ENCODE assay signal across 20 cellular contexts in the genomic region with DNA sequence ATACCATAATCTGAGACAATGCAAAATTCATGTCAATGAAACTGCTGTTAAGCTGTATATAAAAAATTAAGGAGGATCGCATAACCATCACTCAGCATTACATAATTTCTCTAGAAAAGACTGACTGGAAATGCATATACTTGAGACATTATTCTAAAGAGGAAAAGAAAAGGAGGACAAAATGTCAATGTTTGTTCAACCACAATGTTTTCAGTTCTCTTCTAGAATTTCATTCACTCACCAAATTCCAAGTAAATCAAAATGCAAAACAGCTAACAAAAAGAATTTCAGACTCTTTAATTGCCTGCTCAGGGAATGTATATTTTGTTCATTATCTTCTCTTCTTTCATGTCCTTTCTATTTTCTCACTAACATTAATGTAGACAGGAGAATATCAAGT.
DNase-seq lines count a peak whose midpoint lies in the region; ATAC-seq, FAIRE-seq and TF ChIP-seq lines count a peak whose summit lies in the region.
"Had no signal": no experiment of that assay in that cellular context is flagged by ENCODE, and none has a peak within 500 bp of the region (broad histone marks: within the 10 kb centered on the region; RNA-seq: fewer than 3 reads in every experiment).

No MANE protein-coding gene starts in this region.

- no peak overlapping the region for H2BK120ac ChIP-seq in IMR-90 (ENCODE audit: low read depth, low read length)

- no peak overlapping the region for H3K23ac ChIP-seq in IMR-90 (ENCODE audit: low read depth, low read length)

- H4K8ac ChIP-seq in IMR-90 (ENCODE audit: low read depth in 2 of 2, low read length in 2 of 2) = no peak overlapping the region

- H3K4me3 ChIP-seq in IMR-90 (ENCODE audit: insufficient read depth, low read depth, low read length) (no peak overlapping the region), breast epithelium (no peak overlapping the region)

- no peaks in the 10 kb centered on the region for H3K36me3 Mint-ChIP-seq in chondrocyte (ENCODE audit: low read depth)
- H3K36me3 Mint-ChIP-seq in osteocyte (ENCODE audit: unreplicated experiment) = no peaks in the 10 kb centered on the region
- H3K36me3 Mint-ChIP-seq: CD8-positive, alpha-beta T cell; IgD-negative memory B cell had no signal

- peaks cover 25 to 47% of the 10 kb centered on the region in 2 experiments for H3K79me1 ChIP-seq in IMR-90 (ENCODE audit: low read depth in 1 of 2, low read length in 2 of 2)

- no peak for ATAC-seq in IMR-90 (ENCODE audit: low read depth)
- no peak for ATAC-seq in GM21737 (IDR thresholded peaks at IDR 0.05; ENCODE audit: unreplicated experiment)
- ATAC-seq: CD8-positive, alpha-beta T cell; HCT116 had no signal

- peak overlapping the region; percentile 66 for H3K27ac Mint-ChIP-seq in chondrocyte (ENCODE audit: unreplicated experiment)
- H3K27ac Mint-ChIP-seq in osteocyte (ENCODE audit: unreplicated experiment) = peak overlapping the region; percentile 75
- H3K27ac Mint-ChIP-seq: CD8-positive, alpha-beta T cell; IgD-negative memory B cell had no signal

- H3K4me1 Mint-ChIP-seq in chondrocyte (ENCODE audit: low read depth) = peaks cover 25% of the 10 kb centered on the region
- peaks cover 28% of the 10 kb centered on the region for H3K4me1 Mint-ChIP-seq in osteocyte (ENCODE audit: unreplicated experiment)
- H3K4me1 Mint-ChIP-seq: IgD-negative memory B cell had no signal

- no peaks in the 10 kb centered on the region for H3K27me3 ChIP-seq in IMR-90 (ENCODE audit: control insufficient read depth, insufficient read depth, low read length)
- H3K27me3 ChIP-seq in breast epithelium = no peaks in the 10 kb centered on the region

- no peak overlapping the region for H2BK20ac ChIP-seq in IMR-90 (ENCODE audit: low read depth, low read length)

- no peak overlapping the region for H4K5ac ChIP-seq in IMR-90 (ENCODE audit: low read depth, low read length)

- H3K27ac ChIP-seq in IMR-90 (ENCODE audit: insufficient read depth, low read length) (no peak overlapping the region), breast epithelium (no peak overlapping the region)
- H3K27ac ChIP-seq: C4-2B had no signal

- WGBS in IMR-90 (ENCODE audit: extremely low coverage in 2 of 2, insufficient read length in 1 of 2), 2 experiments = no CpG with 5 or more reads among the region's 1 CpG

- dilution Hi-C loops in IMR-90 (cut with HindIII; ENCODE audit: low sequenced_read_pairs, unreplicated experiment) = no loop called here

- TF ChIP-seq POLR2A in IMR-90 (IDR thresholded peaks at IDR 0.05; ENCODE audit: low read depth, low read length) (no peak), breast epithelium (IDR thresholded peaks at IDR 0.05) (no peak)

- intact Hi-C loops in IMR-90 (cut with micrococcal nuclease) = no loop called here
- intact Hi-C loops in breast epithelium (cut with DNase I; ENCODE audit: low total_unique reads) = no loop called here

- no peak overlapping the region for H2AFZ ChIP-seq in IMR-90 (replicated peaks; ENCODE audit: low read length, poor library complexity)

- H3K27me3 Mint-ChIP-seq in chondrocyte (ENCODE audit: low read depth) = no peaks in the 10 kb centered on the region
- H3K27me3 Mint-ChIP-seq in osteocyte (ENCODE audit: unreplicated experiment) = no peaks in the 10 kb centered on the region

- peak overlapping the region; percentile 10 for H2BK5ac ChIP-seq in IMR-90 (ENCODE audit: low read depth, low read length, poor library complexity, severe bottlenecking)

- TF ChIP-seq CTCF in IMR-90 (conservative IDR thresholded peaks at IDR 0.05; ENCODE audit: low read depth, low read length) (no peak), chondrocyte (IDR thresholded peaks at IDR 0.05) (no peak), osteocyte (IDR thresholded peaks at IDR 0.05) (no peak), breast epithelium (IDR thresholded peaks at IDR 0.05) (no peak)

- 0 out of 2 replicates have a peak, but pooled peaks cover 2% of the 10 kb centered on the region for H3K9me1 ChIP-seq in IMR-90 (ENCODE audit: insufficient read depth, low read length)

- H3K14ac ChIP-seq in IMR-90 (replicated peaks; ENCODE audit: low read depth, low read length) = no peak overlapping the region

- H2AK9ac ChIP-seq in IMR-90 (replicated peaks; ENCODE audit: low read depth, low read length, poor library complexity) = no peak overlapping the region

- 0 out of 2 replicates have a peak overlapping the region, but pooled peaks have one; percentile 33 for H3K4me2 ChIP-seq in IMR-90 (ENCODE audit: low read depth, low read length)

- H3K9me3 Mint-ChIP-seq in chondrocyte (ENCODE audit: low read depth) (no peaks in the 10 kb centered on the region), osteocyte (ENCODE audit: unreplicated experiment) (no peaks in the 10 kb centered on the region)
- H3K9me3 Mint-ChIP-seq: CD8-positive, alpha-beta T cell; IgD-negative memory B cell had no signal

- POLR2A ChIA-PET in IMR-90 (lab: Charles Lee; ENCODE audit: unreplicated experiment) = no interaction called here

- H2AK5ac ChIP-seq in IMR-90 (ENCODE audit: low read depth, low read length) = no peak overlapping the region

- peak; percentile 70 for FAIRE-seq in A204.1 (lab: Jason Lieb, UNC)
- FAIRE-seq: D721Med, G401.6, GM12891 had no signal

- no peak for TF ChIP-seq RAD21 in IMR-90 (IDR thresholded peaks at IDR 0.05; ENCODE audit: low read length)

- H3K18ac ChIP-seq in IMR-90 (ENCODE audit: low read depth, low read length) = no peak overlapping the region

- BruUV-seq in IMR-90 (replicated peaks; lab: Mats Ljungman, UMichigan) = no TSS peak

- H3K36me3 ChIP-seq in IMR-90 (ENCODE audit: control insufficient read depth, insufficient read depth, low read length) (no peaks in the 10 kb centered on the region), breast epithelium (no peaks in the 10 kb centered on the region)
- H3K36me3 ChIP-seq: BE2C had no signal

- no peaks in the 10 kb centered on the region for H4K20me1 ChIP-seq in IMR-90 (ENCODE audit: insufficient read depth, low read length)

- no peak overlapping the region for H3K56ac ChIP-seq in IMR-90 (ENCODE audit: extremely low read depth, insufficient read depth, low read length)

- H2BK15ac ChIP-seq in IMR-90 (ENCODE audit: low read depth, low read length) = no peak overlapping the region

- in situ Hi-C loops in IMR-90 (cut with MboI; ENCODE audit: low sequenced_read_pairs) = no loop called here

- DNase-seq in IMR-90 (no peak), chondrocyte (ENCODE audit: low spot score) (no peak), osteocyte (ENCODE audit: extremely low spot score, unreplicated experiment) (no peak), breast epithelium (ENCODE audit: low spot score in 2 of 2) (no peak), NOMO-1 treated with dmso at 0.1 percent for 144 hours (lab: John Stamatoyannopoulos, UW; ENCODE audit: unreplicated experiment) (no peak), NCI-H1436 (lab: John Stamatoyannopoulos, UW) (no peak)
- DNase-seq: BE2C; CD8-positive, alpha-beta T cell; COR-L47; DMS153; DMS79 treated with DMSO at 0.1 percent for 48 hours; EL had no signal

- no peak overlapping the region for H3K9ac ChIP-seq in IMR-90 (ENCODE audit: low read depth, low read length)

- H4K91ac ChIP-seq in IMR-90 (ENCODE audit: insufficient read depth, low read depth, low read length) = no peak overlapping the region

- no peak overlapping the region for H3K4ac ChIP-seq in IMR-90 (ENCODE audit: low read depth, low read length)

- CTCF ChIA-PET in IMR-90 (lab: Yijun Ruan, JAX) = interaction anchor here (1.1 to 1.5 kb wide), 2 partner anchors 12 to 24 kb away, joined by 4 to 5 read pairs; no protein-coding TSS in a partner anchor

- H3K9me3 ChIP-seq in IMR-90 (ENCODE audit: control insufficient read depth, insufficient read depth, low read length) (no peaks in the 10 kb centered on the region), breast epithelium (no peaks in the 10 kb centered on the region)
- H3K9me3 ChIP-seq: BE2C had no signal

- peaks cover 4% of the 10 kb centered on the region; the same call in 1 of the 2 replicates for H3K4me1 ChIP-seq in IMR-90 (ENCODE audit: control insufficient read depth, insufficient read depth, low read length)
- H3K4me1 ChIP-seq in breast epithelium = no peaks in the 10 kb centered on the region
- H3K4me1 ChIP-seq: BE2C had no signal

- H3K4me3 Mint-ChIP-seq in chondrocyte (ENCODE audit: unreplicated experiment) = no peak overlapping the region
- no peak overlapping the region for H3K4me3 Mint-ChIP-seq in osteocyte (ENCODE audit: unreplicated experiment)
- H3K4me3 Mint-ChIP-seq: CD8-positive, alpha-beta T cell; IgD-negative memory B cell had no signal

TF ChIP-seq in IMR-90, 13 proteins besides CTCF, POLR2A, EP300 and RAD21 (continues in another document):
- TF ChIP-seq CEBPB (IDR thresholded peaks at IDR 0.05; ENCODE audit: low read depth, low read length) = no peak
- no peak for TF ChIP-seq RFX5 (IDR thresholded peaks at IDR 0.05; ENCODE audit: low read depth, low read length)
- no peak for TF ChIP-seq MAZ (IDR thresholded peaks at IDR 0.05; ENCODE audit: borderline replicate concordance, low read depth, low read length)
- no peak for TF ChIP-seq NFE2L2 (IDR thresholded peaks at IDR 0.05; ENCODE audit: low read depth, low read length)
- TF ChIP-seq MXI1 (IDR thresholded peaks at IDR 0.05; ENCODE audit: borderline replicate concordance, low read depth, low read length) = no peak
- TF ChIP-seq, protein P1, sequence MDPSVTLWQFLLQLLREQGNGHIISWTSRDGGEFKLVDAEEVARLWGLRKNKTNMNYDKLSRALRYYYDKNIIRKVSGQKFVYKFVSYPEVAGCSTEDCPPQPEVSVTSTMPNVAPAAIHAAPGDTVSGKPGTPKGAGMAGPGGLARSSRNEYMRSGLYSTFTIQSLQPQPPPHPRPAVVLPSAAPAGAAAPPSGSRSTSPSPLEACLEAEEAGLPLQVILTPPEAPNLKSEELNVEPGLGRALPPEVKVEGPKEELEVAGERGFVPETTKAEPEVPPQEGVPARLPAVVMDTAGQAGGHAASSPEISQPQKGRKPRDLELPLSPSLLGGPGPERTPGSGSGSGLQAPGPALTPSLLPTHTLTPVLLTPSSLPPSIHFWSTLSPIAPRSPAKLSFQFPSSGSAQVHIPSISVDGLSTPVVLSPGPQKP (IDR thresholded peaks at IDR 0.05; ENCODE audit: borderline replicate concordance, low read depth, low read length) = no peak
- no peak for TF ChIP-seq MAFK (IDR thresholded peaks at IDR 0.05; ENCODE audit: low read depth, low read length)
- TF ChIP-seq, protein P2, sequence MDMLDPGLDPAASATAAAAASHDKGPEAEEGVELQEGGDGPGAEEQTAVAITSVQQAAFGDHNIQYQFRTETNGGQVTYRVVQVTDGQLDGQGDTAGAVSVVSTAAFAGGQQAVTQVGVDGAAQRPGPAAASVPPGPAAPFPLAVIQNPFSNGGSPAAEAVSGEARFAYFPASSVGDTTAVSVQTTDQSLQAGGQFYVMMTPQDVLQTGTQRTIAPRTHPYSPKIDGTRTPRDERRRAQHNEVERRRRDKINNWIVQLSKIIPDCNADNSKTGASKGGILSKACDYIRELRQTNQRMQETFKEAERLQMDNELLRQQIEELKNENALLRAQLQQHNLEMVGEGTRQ (IDR thresholded peaks at IDR 0.05; ENCODE audit: low read depth, low read length) = no peak
- no peak for TF ChIP-seq CHD1 (IDR thresholded peaks at IDR 0.05; ENCODE audit: low read depth, low read length)
- no peak for TF ChIP-seq BHLHE40 (IDR thresholded peaks at IDR 0.05; ENCODE audit: low read depth, low read length)
- no peak for TF ChIP-seq RCOR1 (IDR thresholded peaks at IDR 0.05; ENCODE audit: insufficient replicate concordance, low read length)
